Comparison of ENCODE assay signal across 21 cellular contexts in the genomic region with DNA sequence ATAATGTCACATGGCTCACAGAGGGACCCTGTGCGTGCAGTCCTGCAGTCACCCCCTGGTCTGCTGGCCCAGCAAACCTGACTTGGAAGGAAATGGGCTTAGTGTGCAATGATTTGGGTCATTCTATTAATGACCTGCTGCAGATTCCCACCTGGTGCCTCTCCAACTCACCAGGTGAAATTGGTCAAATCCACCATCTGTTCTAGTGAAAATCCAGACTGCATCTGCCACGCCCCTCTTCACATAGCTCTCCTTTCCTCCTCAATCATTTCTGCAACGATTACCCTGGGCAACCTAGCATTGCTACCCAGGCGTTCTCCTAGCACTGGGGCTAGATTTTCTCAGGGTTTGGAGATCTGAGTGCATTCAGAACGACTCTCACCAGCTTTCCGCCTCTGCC. TPM values are rescaled to one million over a fixed set of nuclear protein-coding genes. Genes with fewer than 3 reads are reported as not detected.
A peak's percentile ranks its signal among the peaks of the same experiment; 100 is the strongest.
DNase-seq lines count a peak whose midpoint lies in the region; ATAC-seq and TF ChIP-seq lines count a peak whose summit lies in the region.
"Had no signal": no experiment of that assay in that cellular context is flagged by ENCODE, and none has a peak within 500 bp of the region (broad histone marks: within the 10 kb centered on the region; RNA-seq: fewer than 3 reads in every experiment).

No MANE protein-coding gene starts in this region.

- BruUV-seq in Calu3 (replicated peaks; lab: Mats Ljungman, UMichigan) = no TSS peak

- H3K4me2 ChIP-seq in GM23338 = peak overlapping the region; percentile 63

- no peak for DNase-seq in GM23338 (ENCODE audit: low spot score)
- peak; percentile 93 for DNase-seq in NCI-H69 (lab: John Stamatoyannopoulos, UW)
- DNase-seq in cerebellum (ENCODE audit: low spot score) = peak; percentile 85
- DNase-seq in Calu3 = no peak
- DNase-seq in GM13977 (ENCODE audit: low spot score) = no peak
- no peak for DNase-seq in SKM-1 treated with dmso at 0.1 percent for 144 hours (lab: John Stamatoyannopoulos, UW; ENCODE audit: unreplicated experiment)
- DNase-seq: CD4-positive, CD25-positive, alpha-beta regulatory T cell; DND-41; MG63; NCI-H1048; NCI-H1417 treated with DMSO at 0.1 percent for 48 hours; NCI-H187 treated with DMSO at 0.1 percent for 48 hours; NCI-H446 treated with DMSO at 0.1 percent for 48 hours; NCI-H526 treated with DMSO at 0.1 percent for 48 hours; Peyer's patch; T-cell had no signal

- intact Hi-C loops in Calu3 (cut with micrococcal nuclease; ENCODE audit: unreplicated experiment) = no loop called here

- peaks cover 41% of the 10 kb centered on the region for H3K4me1 Mint-ChIP-seq in GM23338
- H3K4me1 Mint-ChIP-seq in Calu3 (ENCODE audit: low read depth, unreplicated experiment) = no peaks in the 10 kb centered on the region

- CTCF ChIA-PET in Calu3 (lab: Charles Lee) = no interaction called here

- H3K36me3 Mint-ChIP-seq in GM23338 (ENCODE audit: low read depth) (no peaks in the 10 kb centered on the region), Calu3 (ENCODE audit: insufficient read depth, unreplicated experiment) (peaks cover under 1% of the 10 kb centered on the region)
- H3K36me3 Mint-ChIP-seq: CD4-positive, CD25-positive, alpha-beta regulatory T cell; T-cell had no signal

- H3K4me3 ChIP-seq in GM23338 (peak overlapping the region; percentile 22), HUES48 (ENCODE audit: low read depth, low read length) (no peak overlapping the region)
- H3K4me3 ChIP-seq: MG63, Peyer's patch had no signal

- peaks cover 42% of the 10 kb centered on the region for H3K4me1 ChIP-seq in GM23338 (ENCODE audit: insufficient read depth)
- peaks cover 23% of the 10 kb centered on the region for H3K4me1 ChIP-seq in HUES48 (ENCODE audit: control insufficient read depth, insufficient read depth, low read length)

- H3K9ac ChIP-seq in HUES48 (ENCODE audit: low read depth, low read length) = no peak overlapping the region

- no peaks in the 10 kb centered on the region for H3K9me3 Mint-ChIP-seq in GM23338
- H3K9me3 Mint-ChIP-seq in Calu3 (ENCODE audit: low read depth, unreplicated experiment) = no peaks in the 10 kb centered on the region
- H3K9me3 Mint-ChIP-seq: T-helper 2 cell treated with Interferon-gamma antibody and Interleukin-4, amounts not matched to agents 5 μg/mL and 100 μg/mL, for 36 hours had no signal

- H3K36me3 ChIP-seq in GM23338 (ENCODE audit: insufficient read depth) (no peaks in the 10 kb centered on the region), HUES48 (ENCODE audit: control insufficient read depth, insufficient read depth, low read length) (no peaks in the 10 kb centered on the region)
- H3K36me3 ChIP-seq: MG63, Peyer's patch had no signal

- no peak for ATAC-seq in GM23338
- ATAC-seq in HG03025 (IDR thresholded peaks at IDR 0.05; ENCODE audit: low FRiP score, unreplicated experiment) = no peak
- ATAC-seq: SK-N-SH treated with all-trans-retinoic acid at 6 μM for 48 hours, T-cell had no signal

- peaks cover 25% of the 10 kb centered on the region for H3K27me3 Mint-ChIP-seq in GM23338 (ENCODE audit: insufficient read depth, low read depth, poor library complexity)
- peaks cover 69% of the 10 kb centered on the region for H3K27me3 Mint-ChIP-seq in Calu3 (ENCODE audit: unreplicated experiment)

- TF ChIP-seq CTCF in GM23338 (conservative IDR thresholded peaks at IDR 0.05; ENCODE audit: low read depth in 2 of 2) = no peak
- no peak for TF ChIP-seq CTCF in Calu3 (IDR thresholded peaks at IDR 0.05; ENCODE audit: unreplicated experiment)
- no peak for TF ChIP-seq CTCF in GM13977 (IDR thresholded peaks at IDR 0.05; ENCODE audit: extremely low read depth, insufficient read depth, missing control alignments)

- H3K27ac Mint-ChIP-seq in GM23338 (no peak overlapping the region; the same call in 1 of the 2 replicates), Calu3 (ENCODE audit: unreplicated experiment) (no peak overlapping the region)
- H3K27ac Mint-ChIP-seq: CD4-positive, CD25-positive, alpha-beta regulatory T cell; IgD-negative memory B cell; T-cell; T-helper 2 cell treated with Interferon-gamma antibody and Interleukin-4, amounts not matched to agents 5 μg/mL and 100 μg/mL, for 36 hours had no signal

- H3K9me2 ChIP-seq in GM23338 (ENCODE audit: insufficient read depth) = no peaks in the 10 kb centered on the region

- in situ Hi-C loops in GM13977 (cut with MboI; ENCODE audit: low pct_unique_long_range_greater_than_20kb, low sequenced_read_pairs, unreplicated experiment) = no loop called here

- H3K79me2 ChIP-seq in GM23338 (replicated peaks; ENCODE audit: insufficient read depth) = no peaks in the 10 kb centered on the region; the same call in 1 of the 2 replicates

- H3K4me3 Mint-ChIP-seq in GM23338 = no peak overlapping the region
- no peak overlapping the region for H3K4me3 Mint-ChIP-seq in Calu3 (ENCODE audit: low read depth, unreplicated experiment)
- H3K4me3 Mint-ChIP-seq: CD4-positive, CD25-positive, alpha-beta regulatory T cell; IgD-negative memory B cell; T-helper 2 cell treated with Interferon-gamma antibody and Interleukin-4, amounts not matched to agents 5 μg/mL and 100 μg/mL, for 36 hours had no signal

- peak overlapping the region; percentile 60; the same call in 1 of the 2 replicates for H3K27ac ChIP-seq in GM23338 (ENCODE audit: low read depth)
- H3K27ac ChIP-seq in HUES48 (ENCODE audit: low read depth, low read length) = peak overlapping the region; percentile 65
- H3K27ac ChIP-seq: Peyer's patch had no signal

- H3F3A ChIP-seq in GM23338 (replicated peaks; ENCODE audit: low read depth) = peaks cover 31% of the 10 kb centered on the region

- H4K20me1 ChIP-seq in GM23338 (replicated peaks; ENCODE audit: insufficient read depth) = no peaks in the 10 kb centered on the region

- H3K27me3 ChIP-seq in GM23338 (ENCODE audit: insufficient read depth) (no peaks in the 10 kb centered on the region), HUES48 (ENCODE audit: control insufficient read depth, insufficient read depth, low read length) (no peaks in the 10 kb centered on the region)
- H3K27me3 ChIP-seq: MG63 had no signal

- peak overlapping the region; percentile 88 for H2AFZ ChIP-seq in GM23338

- H3K9me3 ChIP-seq in HUES48 (ENCODE audit: control insufficient read depth, insufficient read depth, low read length) = no peaks in the 10 kb centered on the region
- H3K9me3 ChIP-seq: MG63, Peyer's patch had no signal

TF ChIP-seq in GM23338, 12 proteins besides CTCF, POLR2A, EP300 and RAD21:
- TF ChIP-seq EZH2phosphoT487 (IDR thresholded peaks at IDR 0.05; ENCODE audit: unreplicated experiment) = no peak
TF ChIP-seq in GM23338: peak in this region for 0.

RNA-seq across cellular contexts. Expression of a gene that starts 29.4 kb away (rescaled TPM):
- 9.2 and 13.8 TPM in 2 replicates for total RNA-seq in GM23338 (2014; rRNA removed; shearing (Covaris generic))
- 8.2 and 8.6 TPM in 2 replicates for polyA plus RNA-seq in GM23338 (2016; fragmentation: Nextera tagmentation; extraction: Ambion mirVana)
- total RNA-seq in cerebellum (16.3 TPM), Calu3 (2022) (0.21 TPM in 1 of 2 replicates, not detected in the other)
- total RNA-seq: CD4-positive, CD25-positive, alpha-beta regulatory T cell; T-cell had no signal
- polyA plus RNA-seq: CD4-positive, CD25-positive, alpha-beta regulatory T cell; IgD-negative memory B cell had no signal

Comparison
In these comparisons a context has a peak if more than half of its experiments do, and no peak if none do; other contexts are left out.
1. DNase-seq: peak in NCI-H69 (single experiment) and cerebellum (single experiment); none in GM23338 (single experiment), Calu3 (single experiment), GM13977 (single experiment) and SKM-1 treated with dmso at 0.1 percent for 144 hours (single experiment).